ENCODE assay signal across 11 cellular contexts in genomic region chr3:105907790-105908189, GRCh38. TPM values are rescaled to one million over a fixed set of nuclear protein-coding genes. Genes with fewer than 3 reads are reported as not detected.
DNase-seq lines count a peak whose midpoint lies in the region; TF ChIP-seq lines count a peak whose summit lies in the region.
"Had no signal": no experiment of that assay in that cellular context is flagged by ENCODE, and none has a peak within 500 bp of the region (broad histone marks: within the 10 kb centered on the region; RNA-seq: fewer than 3 reads in every experiment).

No MANE protein-coding gene starts in this region.

- DNase-seq in AG20443 (ENCODE audit: low spot score) (peak; percentile 11), HCEC 1CT (peak; percentile 44), PC-9 (no peak), hepatocyte (ENCODE audit: low spot score) (no peak), COLO668 (lab: John Stamatoyannopoulos, UW; ENCODE audit: unreplicated experiment) (no peak), HPDE6-E6E7 (ENCODE audit: extremely low spot score) (no peak), SK-N-DZ (ENCODE audit: low spot score) (no peak), HEK293T (ENCODE audit: extremely low spot score) (no peak)
- DNase-seq: NCI-H1048; stimulated activated naive CD8-positive, alpha-beta T cell treated with anti-CD3 and anti-CD28 coated beads, Interleukin-15, amount 100 ng/mL, for 72 hours had no signal

- no peaks in the 10 kb centered on the region for H3K36me3 ChIP-seq in PC-9 (ENCODE audit: low read depth)
- H3K36me3 ChIP-seq in hepatocyte (replicated peaks; ENCODE audit: insufficient read depth, low read depth) = no peaks in the 10 kb centered on the region
- H3K36me3 ChIP-seq: BLaER1 treated with 17β-estradiol and CSF1 and Interleukin-3, amounts not matched to agents 10 nM and 100 nM had no signal

- H3K4me3 ChIP-seq in PC-9 = no peak overlapping the region
- no peak overlapping the region for H3K4me3 ChIP-seq in hepatocyte

- H3K27ac ChIP-seq in PC-9 (no peak overlapping the region), hepatocyte (no peak overlapping the region)

- intact Hi-C loops in PC-9 (cut with micrococcal nuclease; ENCODE audit: unreplicated experiment) = no loop called here

- POLR2A ChIA-PET in PC-9 (lab: Charles Lee; ENCODE audit: unreplicated experiment) = interaction anchor here (0.6 kb wide), 1 partner anchor 371 kb away, joined by 5 read pairs; no protein-coding TSS in a partner anchor
- POLR2A ChIA-PET in HEK293T (lab: Yijun Ruan, JAX) = no interaction called here

- CTCF ChIA-PET in PC-9 (lab: Charles Lee) = no interaction called here
- CTCF ChIA-PET in HEK293T (lab: Yijun Ruan, JAX) = no interaction called here

- peaks cover 12% of the 10 kb centered on the region for H3K4me1 ChIP-seq in PC-9 (replicated peaks; ENCODE audit: insufficient read depth)
- H3K4me1 ChIP-seq in hepatocyte (ENCODE audit: insufficient read depth) = no peaks in the 10 kb centered on the region

- H3K9me2 ChIP-seq in PC-9 (ENCODE audit: insufficient read depth) = no peaks in the 10 kb centered on the region
- no peaks in the 10 kb centered on the region for H3K9me2 ChIP-seq in hepatocyte (replicated peaks; ENCODE audit: insufficient read depth)

- BruUV-seq in PC-9 (replicated peaks; lab: Mats Ljungman, UMichigan) = no TSS peak

- H3K9me3 ChIP-seq in PC-9 (ENCODE audit: insufficient read depth, low read depth) (no peaks in the 10 kb centered on the region), hepatocyte (ENCODE audit: low read depth) (no peaks in the 10 kb centered on the region)
- H3K9me3 ChIP-seq: BLaER1 treated with 17β-estradiol and CSF1 and Interleukin-3, amounts not matched to agents 10 nM and 100 nM had no signal

- whole genome bisulfite sequencing in hepatocyte (ENCODE audit: low lambda C conversion rate, missing lambda C conversion rate) = 67% methylated on average over 3 of the region's 3 CpGs

- no peaks in the 10 kb centered on the region for H3F3A ChIP-seq in PC-9 (ENCODE audit: insufficient read depth, low read depth)

- H3K79me2 ChIP-seq in PC-9 (ENCODE audit: low read depth) (no peaks in the 10 kb centered on the region), hepatocyte (no peaks in the 10 kb centered on the region)

- TF ChIP-seq CTCF in PC-9 (conservative IDR thresholded peaks at IDR 0.05) (no peak), hepatocyte (IDR thresholded peaks at IDR 0.05; ENCODE audit: poor library complexity) (no peak)

- no peaks in the 10 kb centered on the region for H4K20me1 ChIP-seq in PC-9 (ENCODE audit: insufficient read depth)
- no peaks in the 10 kb centered on the region for H4K20me1 ChIP-seq in hepatocyte (ENCODE audit: insufficient read depth, poor library complexity, severe bottlenecking)
- H4K20me1 ChIP-seq: BLaER1 treated with 17β-estradiol and CSF1 and Interleukin-3, amounts not matched to agents 10 nM and 100 nM had no signal

- H2AFZ ChIP-seq in PC-9 (peak overlapping the region; percentile 14; the same call in 1 of the 2 replicates), hepatocyte (peak overlapping the region; percentile 16)

- H3K27me3 ChIP-seq in PC-9 (ENCODE audit: insufficient read depth, low read depth) (no peaks in the 10 kb centered on the region), hepatocyte (no peaks in the 10 kb centered on the region)
- H3K27me3 ChIP-seq: BLaER1 treated with 17β-estradiol and CSF1 and Interleukin-3, amounts not matched to agents 10 nM and 100 nM had no signal

- no peak overlapping the region for H3K4me2 ChIP-seq in PC-9
- H3K4me2 ChIP-seq in hepatocyte = no peak overlapping the region

TF ChIP-seq in HEK293T, 16 proteins besides CTCF, POLR2A, EP300 and RAD21:
- TF ChIP-seq PKNOX1 (IDR thresholded peaks at IDR 0.05) = no peak
- no peak for TF ChIP-seq FOXK2 (IDR thresholded peaks at IDR 0.05)
- TF ChIP-seq LEF1 (IDR thresholded peaks at IDR 0.05; ENCODE audit: borderline replicate concordance) = no peak
- no peak for TF ChIP-seq ARNT (IDR thresholded peaks at IDR 0.05)
- no peak for TF ChIP-seq ZNF384 (IDR thresholded peaks at IDR 0.05)
- no peak for TF ChIP-seq FOXM1 (IDR thresholded peaks at IDR 0.05; ENCODE audit: borderline replicate concordance)
- TF ChIP-seq BHLHE40 (IDR thresholded peaks at IDR 0.05; ENCODE audit: borderline replicate concordance) = no peak
- no peak for TF ChIP-seq NFRKB (IDR thresholded peaks at IDR 0.05)
- no peak for TF ChIP-seq SP1 (IDR thresholded peaks at IDR 0.05)
- TF ChIP-seq ELF4 (IDR thresholded peaks at IDR 0.05) = no peak
- TF ChIP-seq FOXA1 (IDR thresholded peaks at IDR 0.05) = no peak
- no peak for TF ChIP-seq L3MBTL2 (conservative IDR thresholded peaks at IDR 0.05)
- no peak for TF ChIP-seq CTBP1 (IDR thresholded peaks at IDR 0.05; ENCODE audit: borderline replicate concordance)
- TF ChIP-seq TARDBP (IDR thresholded peaks at IDR 0.05) = no peak
TF ChIP-seq in HEK293T: peak in this region for 0.

RNA-seq across cellular contexts. Expression of gene CBLB, which starts 39.0 kb away (rescaled TPM):
- 29.8 and 44.0 TPM in 2 replicates for total RNA-seq in PC-9 (2021)
- total RNA-seq in hepatocyte = 29.2 and 56.0 TPM in 2 replicates
- 21.3 and 22.6 TPM in 2 replicates for polyA plus RNA-seq in hepatocyte
- polyA plus RNA-seq in SK-N-DZ (2014; cell fraction: cytosol; rRNA removed) = 6.8 and 16.0 TPM in 2 replicates
- polyA plus RNA-seq in SK-N-DZ (2014; cell fraction: nucleus; rRNA removed) = 12.1 and 17.4 TPM in 2 replicates

Comparison
In these comparisons a context has a peak if more than half of its experiments do, and no peak if none do; other contexts are left out.
1. DNase-seq: peak in AG20443 (single experiment) and HCEC 1CT (single experiment); none in PC-9 (0 of 2), hepatocyte (single experiment), COLO668 (single experiment), HPDE6-E6E7 (single experiment), SK-N-DZ (single experiment) and HEK293T (single experiment).